Comparison of ENCODE assay signal across 17 cellular contexts in the genomic region with DNA sequence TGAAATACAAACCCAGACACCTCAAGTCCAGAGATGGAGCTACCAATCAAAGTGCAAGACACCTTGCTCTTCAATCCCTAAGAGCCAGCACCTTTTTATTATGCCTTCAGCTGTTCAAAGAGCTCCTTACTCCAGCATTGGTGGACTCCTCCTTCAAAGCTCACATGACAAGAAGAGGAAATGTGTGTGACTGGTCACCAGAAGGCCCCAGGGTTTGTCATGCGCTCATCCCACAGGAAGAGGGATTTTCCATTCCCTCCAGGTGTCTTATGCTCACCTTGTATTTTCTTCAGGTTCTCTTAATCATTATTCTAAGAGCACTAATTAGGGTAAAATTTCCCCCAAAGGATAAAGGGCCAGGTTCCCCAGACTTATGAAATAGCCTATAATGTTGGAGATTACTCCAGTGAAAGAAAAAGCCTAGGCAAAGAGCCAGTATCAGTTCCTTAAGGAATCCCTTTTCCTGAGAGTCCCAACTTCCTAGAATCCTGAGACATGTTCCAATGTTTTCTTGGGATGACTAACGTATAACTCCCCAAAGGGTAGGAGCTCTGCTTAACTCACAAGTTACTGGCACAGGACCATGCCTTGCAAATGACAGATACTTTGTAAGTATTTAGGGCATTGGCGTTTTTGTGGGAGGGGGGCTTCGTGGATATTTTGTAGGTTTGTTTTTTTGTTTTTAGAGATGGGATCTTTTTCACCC. TPM values are rescaled to one million over a fixed set of nuclear protein-coding genes. Genes with fewer than 3 reads are reported as not detected.
DNase-seq lines count a peak whose midpoint lies in the region; ATAC-seq and TF ChIP-seq lines count a peak whose summit lies in the region.
"Had no signal": no experiment of that assay in that cellular context is flagged by ENCODE, and none has a peak within 500 bp of the region (broad histone marks: within the 10 kb centered on the region; RNA-seq: fewer than 3 reads in every experiment).

No MANE protein-coding gene starts in this region.

- no peaks in the 10 kb centered on the region for H3K9me3 ChIP-seq in right atrium auricular region
- no peaks in the 10 kb centered on the region for H3K9me3 ChIP-seq in mammary epithelial cell (replicated peaks; ENCODE audit: insufficient read depth, low read length)
- H3K9me3 ChIP-seq: Peyer's patch, SJSA1 had no signal

- H3K4me1 ChIP-seq in right atrium auricular region (no peaks in the 10 kb centered on the region), mammary epithelial cell (ENCODE audit: insufficient read depth, low read length) (peaks cover 12% of the 10 kb centered on the region)
- H3K4me1 ChIP-seq: Peyer's patch, SJSA1 had no signal

- H3K27me3 ChIP-seq in right atrium auricular region (no peaks in the 10 kb centered on the region), mammary epithelial cell (ENCODE audit: insufficient read depth, low read length) (no peaks in the 10 kb centered on the region)
- H3K27me3 ChIP-seq: Peyer's patch, SJSA1 had no signal

- no peaks in the 10 kb centered on the region for H3K79me2 ChIP-seq in mammary epithelial cell (ENCODE audit: insufficient read depth, low read length)

- CTCF ChIA-PET in mammary epithelial cell (lab: Charles Lee; ENCODE audit: low non-redundant PET), result interaction anchor here (0.5 kb wide), 1 partner anchor 56 kb away, joined by 27 read pairs; no protein-coding TSS in a partner anchor

- H3K27ac ChIP-seq in right atrium auricular region (no peak overlapping the region), mammary epithelial cell (ENCODE audit: insufficient read depth, low read depth, low read length) (no peak overlapping the region)
- H3K27ac ChIP-seq: C4-2B, Peyer's patch, SJSA1 had no signal

- H3K4me3 ChIP-seq in right atrium auricular region (no peak overlapping the region), mammary epithelial cell (replicated peaks in 1 of 3; ENCODE audit: insufficient read depth in 1 of 3, low read depth in 2 of 3, low read length in 3 of 3) (no peak overlapping the region)
- H3K4me3 ChIP-seq: Peyer's patch, SJSA1 had no signal

- H2AFZ ChIP-seq in mammary epithelial cell (ENCODE audit: low read depth, low read length), result peak overlapping the region; percentile 73

- no peak overlapping the region for H3K9ac ChIP-seq in mammary epithelial cell (ENCODE audit: insufficient read depth, low read length)

- H3K4me2 ChIP-seq in mammary epithelial cell (ENCODE audit: insufficient read depth, low read depth, low read length), result no peak overlapping the region

- no peaks in the 10 kb centered on the region for H4K20me1 ChIP-seq in mammary epithelial cell (ENCODE audit: insufficient read depth, low read length)

- TF ChIP-seq CTCF in right atrium auricular region (IDR thresholded peaks at IDR 0.05) (no peak), mammary epithelial cell (conservative IDR thresholded peaks at IDR 0.05 in 1 of 2, IDR thresholded peaks at IDR 0.05 in 1 of 2; ENCODE audit: extremely low read depth in 1 of 2, insufficient read depth in 1 of 2, low read depth in 1 of 2, low read length in 2 of 2) (no peak)

- BruUV-seq in mammary epithelial cell (replicated peaks; lab: Mats Ljungman, UMichigan), result no TSS peak

- intact Hi-C loops in Right ventricle myocardium inferior (cut with DNase I), result no loop called here
- intact Hi-C loops in mammary epithelial cell (cut with micrococcal nuclease), result no loop called here

- 64% methylated on average over 4 of the region's 4 CpGs for WGBS in mammary epithelial cell (ENCODE audit: low coverage, missing lambda C conversion rate)

- H3K36me3 ChIP-seq in right atrium auricular region (no peaks in the 10 kb centered on the region), mammary epithelial cell (ENCODE audit: insufficient read depth, low read length) (no peaks in the 10 kb centered on the region)
- H3K36me3 ChIP-seq: Peyer's patch, SJSA1 had no signal

- ATAC-seq in Right ventricle myocardium inferior, result peak; percentile 71
- no peak for ATAC-seq in HG03520 (IDR thresholded peaks at IDR 0.05; ENCODE audit: unreplicated experiment)

- in situ Hi-C loops in mammary epithelial cell (cut with MboI; ENCODE audit: low sequenced_read_pairs in 2 of 2), result no loop called here

- DNase-seq in Right ventricle myocardium inferior (ENCODE audit: missing footprints) (no peak), right atrium auricular region (ENCODE audit: low spot score) (no peak), mammary epithelial cell (peak; percentile 58), islet precursor cell (peak; percentile 26), OCI-M2 (lab: John Stamatoyannopoulos, UW; ENCODE audit: unreplicated experiment) (no peak), NCI-H1694 treated with DMSO at 0.1 percent for 48 hours (lab: John Stamatoyannopoulos, UW) (no peak)
- DNase-seq: AML-193; CD8-positive, alpha-beta memory T cell; GDM1; Karpas-422; NCI-H1694; NCI-H2081 treated with DMSO at 0.1 percent for 48 hours; NCI-H748 treated with DMSO at 0.1 percent for 48 hours; Peyer's patch had no signal

- dilution Hi-C loops in mammary epithelial cell (cut with HindIII; ENCODE audit: low sequenced_read_pairs), result loop anchor here (5.0 kb wide), 1 partner anchor 37 kb away; no protein-coding TSS in a partner anchor

RNA-seq across cellular contexts. Expression of a gene that starts 56.9 kb away (rescaled TPM):
- total RNA-seq in Right ventricle myocardium inferior (13.8 TPM), right atrium auricular region (10 to 100 TPM in 1 of 2 donors, 1 to 10 TPM in 1; 7.0 to 20.6 TPM), mammary epithelial cell (10 to 100 TPM; 77.4 to 81.9 TPM)
- polyA plus RNA-seq in mammary epithelial cell, result 31.6 TPM
- 33.8 TPM for polyA minus RNA-seq in mammary epithelial cell
- total RNA-seq: CD8-positive, alpha-beta memory T cell had no signal
- polyA plus RNA-seq: CD8-positive, alpha-beta memory T cell had no signal

Comparison
In these comparisons a context has a peak if more than half of its experiments do, and no peak if none do; other contexts are left out.
1. DNase-seq: peak in mammary epithelial cell (single experiment) and islet precursor cell (single experiment); none in Right ventricle myocardium inferior (single experiment), right atrium auricular region (single experiment), OCI-M2 (single experiment) and NCI-H1694 treated with DMSO at 0.1 percent for 48 hours (single experiment).